Comparison of ENCODE assay signal across 1 cellular context in the genomic region with DNA sequence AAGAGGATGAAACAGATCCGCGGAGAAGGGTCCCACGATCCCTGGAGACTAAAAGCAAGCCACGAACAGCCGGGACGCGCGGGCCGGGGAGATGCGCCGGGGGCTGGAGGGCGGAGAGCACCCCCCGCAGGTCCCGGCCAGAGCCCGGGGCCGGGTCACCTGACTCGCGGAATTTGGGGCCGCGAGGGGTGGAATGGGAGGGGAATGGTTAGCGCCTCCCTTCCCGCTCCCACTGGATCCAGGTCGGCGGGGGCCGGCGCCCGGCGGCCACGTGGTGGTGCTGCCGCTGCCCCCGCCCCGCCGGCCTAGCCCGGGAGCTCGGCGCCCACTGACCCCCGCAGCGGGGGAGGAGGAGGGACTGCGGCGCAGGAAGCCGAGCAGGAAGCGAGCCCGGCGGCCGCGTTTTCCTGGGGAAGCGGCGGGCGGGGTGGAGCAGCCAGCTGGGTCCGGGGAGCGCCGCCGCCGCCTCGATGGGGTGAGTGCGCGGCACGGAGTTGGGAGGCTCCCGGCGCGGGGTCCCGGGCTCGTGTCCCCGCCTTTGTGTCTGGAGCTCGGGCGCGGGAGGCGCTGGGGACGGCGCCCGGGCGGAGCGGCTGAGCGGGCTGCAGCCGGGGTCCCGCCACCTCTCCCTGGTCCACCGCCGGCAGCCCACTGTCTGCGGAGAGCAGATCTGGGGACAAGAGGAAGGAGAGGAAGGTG.
A peak's percentile ranks its signal among the peaks of the same experiment; 100 is the strongest.
TF ChIP-seq lines count a peak whose summit lies in the region.

Gene RAI14 (plus strand): TSS at position 328 of the 699 bp plus-strand sequence. CDS start 30,592 bp downstream, outside the sequence.

TF ChIP-seq in HepG2, 621 proteins besides CTCF, POLR2A, EP300 and RAD21 (continued from another document and continues in another):
- TF ChIP-seq PLSCR1 (CRISPR knock-in tag; IDR thresholded peaks at IDR 0.05; ENCODE audit: borderline replicate concordance) (no peak), ZNF784 (CRISPR knock-in tag; IDR thresholded peaks at IDR 0.05; ENCODE audit: borderline replicate concordance) (peak; percentile 65; the same call in 1 of the 2 replicates), ZNF792 (CRISPR knock-in tag; IDR thresholded peaks at IDR 0.05) (0 out of 2 replicates have a peak, but pooled peaks have one; percentile 24), CHD2 (IDR thresholded peaks at IDR 0.05; ENCODE audit: low read depth, low read length) (no peak), NAIF1 (CRISPR knock-in tag; IDR thresholded peaks at IDR 0.05; ENCODE audit: borderline replicate concordance) (no peak), TAF1 (CRISPR knock-in tag; IDR thresholded peaks at IDR 0.05) (peak; percentile 56), SRF (IDR thresholded peaks at IDR 0.05; ENCODE audit: low read depth, low read length) (no peak), ZNF18 (CRISPR knock-in tag; IDR thresholded peaks at IDR 0.05; ENCODE audit: insufficient replicate concordance) (peak; percentile 35), MAX (IDR thresholded peaks at IDR 0.05) (peak; percentile 91), ZNF747 (CRISPR knock-in tag; IDR thresholded peaks at IDR 0.05; ENCODE audit: borderline replicate concordance) (no peak), MAZ (IDR thresholded peaks at IDR 0.05; ENCODE audit: borderline replicate concordance, low read depth, low read length) (peak; percentile 81), MAZ (CRISPR knock-in tag; IDR thresholded peaks at IDR 0.05; ENCODE audit: low read depth) (peak; percentile 86), MTA3 (CRISPR knock-in tag; IDR thresholded peaks at IDR 0.05) (no peak), SNAPC2 (CRISPR knock-in tag; IDR thresholded peaks at IDR 0.05) (no peak), GABPB1 (CRISPR knock-in tag; IDR thresholded peaks at IDR 0.05) (peak; percentile 82; the same call in 1 of the 2 replicates), ARNT (IDR thresholded peaks at IDR 0.05) (no peak), RBFOX2 (IDR thresholded peaks at IDR 0.05; ENCODE audit: low read depth, low read length) (peak; percentile 79), HMGXB4 (CRISPR knock-in tag; IDR thresholded peaks at IDR 0.05; ENCODE audit: borderline replicate concordance in 1 of 2, low read depth in 1 of 2) (peak in 1 of 2 experiments; percentile 43; a peak in 1 of 4 replicates), EED (CRISPR knock-in tag; IDR thresholded peaks at IDR 0.05) (no peak), ZNF883 (CRISPR knock-in tag; IDR thresholded peaks at IDR 0.05; ENCODE audit: not compliant biosample characterization) (no peak), CBFB (CRISPR knock-in tag; IDR thresholded peaks at IDR 0.05) (0 out of 2 replicates have a peak, but pooled peaks have one; percentile 23), YEATS2 (CRISPR knock-in tag; IDR thresholded peaks at IDR 0.05; ENCODE audit: borderline replicate concordance) (no peak), PATZ1 (CRISPR knock-in tag; IDR thresholded peaks at IDR 0.05) (peak; percentile 90), ZNF124 (CRISPR knock-in tag; IDR thresholded peaks at IDR 0.05) (0 out of 2 replicates have a peak, but pooled peaks have one; percentile 46), SMAD1 (CRISPR knock-in tag; IDR thresholded peaks at IDR 0.05; ENCODE audit: borderline replicate concordance, low read depth) (0 out of 2 replicates have a peak, but pooled peaks have one; percentile 82), RXRB (CRISPR knock-in tag; IDR thresholded peaks at IDR 0.05; ENCODE audit: borderline replicate concordance) (peak; percentile 29; the same call in 1 of the 2 replicates), PHF8 (CRISPR knock-in tag; IDR thresholded peaks at IDR 0.05) (peak; percentile 65), ZNF292 (CRISPR knock-in tag; IDR thresholded peaks at IDR 0.05; ENCODE audit: borderline replicate concordance, low read depth) (no peak), TEF (CRISPR knock-in tag; IDR thresholded peaks at IDR 0.05) (no peak), ZNF205 (CRISPR knock-in tag; IDR thresholded peaks at IDR 0.05) (no peak), SAP130 (CRISPR knock-in tag; IDR thresholded peaks at IDR 0.05; ENCODE audit: low read depth) (peak; percentile 76), FOXC1 (CRISPR knock-in tag; IDR thresholded peaks at IDR 0.05; ENCODE audit: borderline replicate concordance) (peak; percentile 51; the same call in 1 of the 2 replicates), SIN3A (IDR thresholded peaks at IDR 0.05; ENCODE audit: borderline replicate concordance, low read depth, low read length) (no peak; the same call in 1 of the 2 replicates), TBP (CRISPR knock-in tag; IDR thresholded peaks at IDR 0.05) (no peak), ZNF235 (CRISPR knock-in tag; IDR thresholded peaks at IDR 0.05; ENCODE audit: borderline replicate concordance) (no peak), ZNF274 (CRISPR knock-in tag; IDR thresholded peaks at IDR 0.05) (no peak; the same call in 1 of the 2 replicates), ZNF569 (CRISPR knock-in tag; IDR thresholded peaks at IDR 0.05; ENCODE audit: borderline replicate concordance) (no peak), NR2C2 (CRISPR knock-in tag; IDR thresholded peaks at IDR 0.05; ENCODE audit: borderline replicate concordance) (peak; percentile 29; the same call in 1 of the 2 replicates), CHCHD3 (CRISPR knock-in tag; IDR thresholded peaks at IDR 0.05) (no peak), ZMYM4 (CRISPR knock-in tag; IDR thresholded peaks at IDR 0.05) (peak; percentile 72)
- TF ChIP-seq, protein P1, sequence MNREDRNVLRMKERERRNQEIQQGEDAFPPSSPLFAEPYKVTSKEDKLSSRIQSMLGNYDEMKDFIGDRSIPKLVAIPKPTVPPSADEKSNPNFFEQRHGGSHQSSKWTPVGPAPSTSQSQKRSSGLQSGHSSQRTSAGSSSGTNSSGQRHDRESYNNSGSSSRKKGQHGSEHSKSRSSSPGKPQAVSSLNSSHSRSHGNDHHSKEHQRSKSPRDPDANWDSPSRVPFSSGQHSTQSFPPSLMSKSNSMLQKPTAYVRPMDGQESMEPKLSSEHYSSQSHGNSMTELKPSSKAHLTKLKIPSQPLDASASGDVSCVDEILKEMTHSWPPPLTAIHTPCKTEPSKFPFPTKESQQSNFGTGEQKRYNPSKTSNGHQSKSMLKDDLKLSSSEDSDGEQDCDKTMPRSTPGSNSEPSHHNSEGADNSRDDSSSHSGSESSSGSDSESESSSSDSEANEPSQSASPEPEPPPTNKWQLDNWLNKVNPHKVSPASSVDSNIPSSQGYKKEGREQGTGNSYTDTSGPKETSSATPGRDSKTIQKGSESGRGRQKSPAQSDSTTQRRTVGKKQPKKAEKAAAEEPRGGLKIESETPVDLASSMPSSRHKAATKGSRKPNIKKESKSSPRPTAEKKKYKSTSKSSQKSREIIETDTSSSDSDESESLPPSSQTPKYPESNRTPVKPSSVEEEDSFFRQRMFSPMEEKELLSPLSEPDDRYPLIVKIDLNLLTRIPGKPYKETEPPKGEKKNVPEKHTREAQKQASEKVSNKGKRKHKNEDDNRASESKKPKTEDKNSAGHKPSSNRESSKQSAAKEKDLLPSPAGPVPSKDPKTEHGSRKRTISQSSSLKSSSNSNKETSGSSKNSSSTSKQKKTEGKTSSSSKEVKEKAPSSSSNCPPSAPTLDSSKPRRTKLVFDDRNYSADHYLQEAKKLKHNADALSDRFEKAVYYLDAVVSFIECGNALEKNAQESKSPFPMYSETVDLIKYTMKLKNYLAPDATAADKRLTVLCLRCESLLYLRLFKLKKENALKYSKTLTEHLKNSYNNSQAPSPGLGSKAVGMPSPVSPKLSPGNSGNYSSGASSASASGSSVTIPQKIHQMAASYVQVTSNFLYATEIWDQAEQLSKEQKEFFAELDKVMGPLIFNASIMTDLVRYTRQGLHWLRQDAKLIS (CRISPR knock-in tag; IDR thresholded peaks at IDR 0.05) = no peak
- TF ChIP-seq, protein P2, sequence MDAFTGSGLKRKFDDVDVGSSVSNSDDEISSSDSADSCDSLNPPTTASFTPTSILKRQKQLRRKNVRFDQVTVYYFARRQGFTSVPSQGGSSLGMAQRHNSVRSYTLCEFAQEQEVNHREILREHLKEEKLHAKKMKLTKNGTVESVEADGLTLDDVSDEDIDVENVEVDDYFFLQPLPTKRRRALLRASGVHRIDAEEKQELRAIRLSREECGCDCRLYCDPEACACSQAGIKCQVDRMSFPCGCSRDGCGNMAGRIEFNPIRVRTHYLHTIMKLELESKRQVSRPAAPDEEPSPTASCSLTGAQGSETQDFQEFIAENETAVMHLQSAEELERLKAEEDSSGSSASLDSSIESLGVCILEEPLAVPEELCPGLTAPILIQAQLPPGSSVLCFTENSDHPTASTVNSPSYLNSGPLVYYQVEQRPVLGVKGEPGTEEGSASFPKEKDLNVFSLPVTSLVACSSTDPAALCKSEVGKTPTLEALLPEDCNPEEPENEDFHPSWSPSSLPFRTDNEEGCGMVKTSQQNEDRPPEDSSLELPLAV (CRISPR knock-in tag; conservative IDR thresholded peaks at IDR 0.05; ENCODE audit: low read depth) = no peak
- TF ChIP-seq, protein P3, sequence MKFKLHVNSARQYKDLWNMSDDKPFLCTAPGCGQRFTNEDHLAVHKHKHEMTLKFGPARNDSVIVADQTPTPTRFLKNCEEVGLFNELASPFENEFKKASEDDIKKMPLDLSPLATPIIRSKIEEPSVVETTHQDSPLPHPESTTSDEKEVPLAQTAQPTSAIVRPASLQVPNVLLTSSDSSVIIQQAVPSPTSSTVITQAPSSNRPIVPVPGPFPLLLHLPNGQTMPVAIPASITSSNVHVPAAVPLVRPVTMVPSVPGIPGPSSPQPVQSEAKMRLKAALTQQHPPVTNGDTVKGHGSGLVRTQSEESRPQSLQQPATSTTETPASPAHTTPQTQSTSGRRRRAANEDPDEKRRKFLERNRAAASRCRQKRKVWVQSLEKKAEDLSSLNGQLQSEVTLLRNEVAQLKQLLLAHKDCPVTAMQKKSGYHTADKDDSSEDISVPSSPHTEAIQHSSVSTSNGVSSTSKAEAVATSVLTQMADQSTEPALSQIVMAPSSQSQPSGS (CRISPR knock-in tag; IDR thresholded peaks at IDR 0.05) = 0 out of 2 replicates have a peak, but pooled peaks have one; percentile 12
- TF ChIP-seq, protein P4, sequence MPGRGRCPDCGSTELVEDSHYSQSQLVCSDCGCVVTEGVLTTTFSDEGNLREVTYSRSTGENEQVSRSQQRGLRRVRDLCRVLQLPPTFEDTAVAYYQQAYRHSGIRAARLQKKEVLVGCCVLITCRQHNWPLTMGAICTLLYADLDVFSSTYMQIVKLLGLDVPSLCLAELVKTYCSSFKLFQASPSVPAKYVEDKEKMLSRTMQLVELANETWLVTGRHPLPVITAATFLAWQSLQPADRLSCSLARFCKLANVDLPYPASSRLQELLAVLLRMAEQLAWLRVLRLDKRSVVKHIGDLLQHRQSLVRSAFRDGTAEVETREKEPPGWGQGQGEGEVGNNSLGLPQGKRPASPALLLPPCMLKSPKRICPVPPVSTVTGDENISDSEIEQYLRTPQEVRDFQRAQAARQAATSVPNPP (CRISPR knock-in tag; IDR thresholded peaks at IDR 0.05) = 0 out of 2 replicates have a peak, but pooled peaks have one; percentile 58
